21 cellular contexts compared by ENCODE assay signal in genomic region chr2:159875083-159875482, GRCh38. TPM values are rescaled to one million over a fixed set of nuclear protein-coding genes. Genes with fewer than 3 reads are reported as not detected.
DNase-seq lines count a peak whose midpoint lies in the region; ATAC-seq and TF ChIP-seq lines count a peak whose summit lies in the region.
"Had no signal": no experiment of that assay in that cellular context is flagged by ENCODE, and none has a peak within 500 bp of the region (broad histone marks: within the 10 kb centered on the region; RNA-seq: fewer than 3 reads in every experiment).

No MANE protein-coding gene starts in this region.

- peaks cover 49% of the 10 kb centered on the region for H3K36me3 Mint-ChIP-seq in activated naive CD4-positive, alpha-beta T cell treated with anti-CD3 and anti-CD28 coated beads, Interleukin-2, amount 10 ng/mL, durations not matched to agents 7 days and 5 days
- peaks cover 19% of the 10 kb centered on the region for H3K36me3 Mint-ChIP-seq in T-helper 17 cell (ENCODE audit: low read depth)
- peaks cover 51 to 68% of the 10 kb centered on the region in 2 donors for H3K36me3 Mint-ChIP-seq in stimulated activated naive B cell treated with anti-CD40 and anti-IgM and Interleukin-4, amounts not matched to agents 10 μg/mL and 1 μg/mL and 100 μg/mL, for 72 hours
- H3K36me3 Mint-ChIP-seq in progenitor cell of endocrine pancreas (ENCODE audit: insufficient read depth): no peaks in the 10 kb centered on the region

- no peaks in the 10 kb centered on the region for H3K9me3 Mint-ChIP-seq in activated naive CD4-positive, alpha-beta T cell treated with anti-CD3 and anti-CD28 coated beads, Interleukin-2, amount 10 ng/mL, durations not matched to agents 7 days and 5 days
- H3K9me3 Mint-ChIP-seq in stimulated activated naive B cell treated with anti-CD40 and anti-IgM and Interleukin-4, amounts not matched to agents 10 μg/mL and 1 μg/mL and 100 μg/mL, for 72 hours: peaks cover 0 to 5% of the 10 kb centered on the region in 2 donors
- H3K9me3 Mint-ChIP-seq in progenitor cell of endocrine pancreas (ENCODE audit: low read depth): no peaks in the 10 kb centered on the region
- H3K9me3 Mint-ChIP-seq: endodermal cell had no signal

- no peaks in the 10 kb centered on the region for H3K27me3 ChIP-seq in WERI-Rb-1 (ENCODE audit: insufficient read depth, low read depth, severe bottlenecking)
- H3K27me3 ChIP-seq: spleen had no signal

- no peaks in the 10 kb centered on the region for H3K36me3 ChIP-seq in WERI-Rb-1
- H3K36me3 ChIP-seq: HAP-1 had no signal

- H3K27ac Mint-ChIP-seq in activated naive CD4-positive, alpha-beta T cell treated with anti-CD3 and anti-CD28 coated beads, Interleukin-2, amount 10 ng/mL, durations not matched to agents 7 days and 5 days: no peak overlapping the region
- H3K27ac Mint-ChIP-seq in T-helper 17 cell (peak overlapping the region; percentile 78), progenitor cell of endocrine pancreas (no peak overlapping the region)
- H3K27ac Mint-ChIP-seq in stimulated activated naive B cell treated with anti-CD40 and anti-IgM and Interleukin-4, amounts not matched to agents 10 μg/mL and 1 μg/mL and 100 μg/mL, for 72 hours: peak overlapping the region; percentile 77
- H3K27ac Mint-ChIP-seq: endodermal cell had no signal

- H3K27ac ChIP-seq in WERI-Rb-1: no peak overlapping the region
- H3K27ac ChIP-seq: HL-60, spleen had no signal

- CTCF ChIA-PET in activated naive CD4-positive, alpha-beta T cell treated with anti-CD3 and anti-CD28 coated beads, Interleukin-2, amount 10 ng/mL, durations not matched to agents 7 days and 5 days (lab: Charles Lee): interaction anchor here (1.0 kb wide), 1 partner anchor 47 kb away, joined by 3 read pairs; no protein-coding TSS in a partner anchor

- H3K4me3 ChIP-seq in WERI-Rb-1 (ENCODE audit: low read depth, low read length): no peak overlapping the region
- H3K4me3 ChIP-seq: HAP-1, spleen had no signal

- no peak for TF ChIP-seq CTCF in WERI-Rb-1 (IDR thresholded peaks at IDR 0.05; ENCODE audit: low read depth, low read length)
- no peak for TF ChIP-seq CTCF in progenitor cell of endocrine pancreas (IDR thresholded peaks at IDR 0.05; ENCODE audit: unreplicated experiment)

- H3K27me3 Mint-ChIP-seq in activated naive CD4-positive, alpha-beta T cell treated with anti-CD3 and anti-CD28 coated beads, Interleukin-2, amount 10 ng/mL, durations not matched to agents 7 days and 5 days: no peaks in the 10 kb centered on the region
- H3K27me3 Mint-ChIP-seq in T-helper 17 cell (no peaks in the 10 kb centered on the region), progenitor cell of endocrine pancreas (no peaks in the 10 kb centered on the region)
- no peaks in the 10 kb centered on the region for H3K27me3 Mint-ChIP-seq in stimulated activated naive B cell treated with anti-CD40 and anti-IgM and Interleukin-4, amounts not matched to agents 10 μg/mL and 1 μg/mL and 100 μg/mL, for 72 hours

- H3K4me1 Mint-ChIP-seq in activated naive CD4-positive, alpha-beta T cell treated with anti-CD3 and anti-CD28 coated beads, Interleukin-2, amount 10 ng/mL, durations not matched to agents 7 days and 5 days: no peaks in the 10 kb centered on the region
- H3K4me1 Mint-ChIP-seq in T-helper 17 cell: peaks cover 10% of the 10 kb centered on the region
- peaks cover 33 to 57% of the 10 kb centered on the region in 2 donors for H3K4me1 Mint-ChIP-seq in stimulated activated naive B cell treated with anti-CD40 and anti-IgM and Interleukin-4, amounts not matched to agents 10 μg/mL and 1 μg/mL and 100 μg/mL, for 72 hours
- H3K4me1 Mint-ChIP-seq in progenitor cell of endocrine pancreas (ENCODE audit: low read depth): no peaks in the 10 kb centered on the region
- H3K4me1 Mint-ChIP-seq: endodermal cell had no signal

- H3K9me3 ChIP-seq in T-helper 17 cell (ENCODE audit: control insufficient read depth, low read length, poor library complexity, severe bottlenecking) (no peaks in the 10 kb centered on the region), WERI-Rb-1 (ENCODE audit: severe bottlenecking) (no peaks in the 10 kb centered on the region)
- H3K9me3 ChIP-seq: HAP-1, spleen had no signal

- ATAC-seq in T-helper 17 cell (no peak), GM21381 (IDR thresholded peaks at IDR 0.05; ENCODE audit: unreplicated experiment) (no peak)
- no peak for ATAC-seq in stimulated activated naive B cell treated with anti-CD40 and anti-IgM and Interleukin-4, amounts not matched to agents 10 μg/mL and 1 μg/mL and 100 μg/mL, for 72 hours (replicated peaks)
- ATAC-seq: Right ventricle myocardium inferior had no signal

- H3K4me3 Mint-ChIP-seq in activated naive CD4-positive, alpha-beta T cell treated with anti-CD3 and anti-CD28 coated beads, Interleukin-2, amount 10 ng/mL, durations not matched to agents 7 days and 5 days: no peak overlapping the region
- H3K4me3 Mint-ChIP-seq in T-helper 17 cell: no peak overlapping the region
- H3K4me3 Mint-ChIP-seq in stimulated activated naive B cell treated with anti-CD40 and anti-IgM and Interleukin-4, amounts not matched to agents 10 μg/mL and 1 μg/mL and 100 μg/mL, for 72 hours: no peak overlapping the region
- no peak overlapping the region for H3K4me3 Mint-ChIP-seq in progenitor cell of endocrine pancreas (ENCODE audit: low read depth)
- H3K4me3 Mint-ChIP-seq: endodermal cell had no signal

- DNase-seq in activated naive CD4-positive, alpha-beta T cell treated with anti-CD3 and anti-CD28 coated beads, Interleukin-2, amount 10 ng/mL, durations not matched to agents 7 days and 5 days: peak; percentile 45
- DNase-seq in activated naive CD4-positive, alpha-beta T cell (lab: John Stamatoyannopoulos, UW): no peak
- no peak for DNase-seq in T-helper 17 cell
- peak; percentile 63 for DNase-seq in left kidney (ENCODE audit: low read depth, low spot score)
- no peak for DNase-seq in stimulated activated naive B cell treated with anti-CD40 and anti-IgM and Interleukin-4, amounts not matched to agents 10 μg/mL and 1 μg/mL and 100 μg/mL, for 72 hours
- DNase-seq in WERI-Rb-1: no peak
- no peak for DNase-seq in progenitor cell of endocrine pancreas (ENCODE audit: low spot score, unreplicated experiment)
- DNase-seq: activated CD8-positive, alpha-beta memory T cell treated with anti-CD3 and anti-CD28 coated beads for 24 hours; central memory CD4-positive, alpha-beta T cell; endodermal cell; foreskin melanocyte; Karpas-422; mesendoderm; NCI-H1930; occipital lobe; spleen; T1000 had no signal

RNA-seq across cellular contexts. Expression of gene LY75, which starts 29.5 kb away (rescaled TPM):
- total RNA-seq in T-helper 17 cell (10 to 100 TPM; 31.8 to 37.1 TPM), progenitor cell of endocrine pancreas (1.2 and 1.6 TPM in 2 replicates)

Comparison
In these comparisons a context has a peak if more than half of its experiments do, and no peak if none do; other contexts are left out.
1. DNase-seq: peak in activated naive CD4-positive, alpha-beta T cell treated with anti-CD3 and anti-CD28 coated beads, Interleukin-2, amount 10 ng/mL, durations not matched to agents 7 days and 5 days (single experiment) and left kidney (single experiment); none in activated naive CD4-positive, alpha-beta T cell (0 of 4), T-helper 17 cell (0 of 3), stimulated activated naive B cell treated with anti-CD40 and anti-IgM and Interleukin-4, amounts not matched to agents 10 μg/mL and 1 μg/mL and 100 μg/mL, for 72 hours (single experiment), WERI-Rb-1 (single experiment) and progenitor cell of endocrine pancreas (single experiment).
2. H3K27ac Mint-ChIP-seq: peak in T-helper 17 cell (single experiment) and stimulated activated naive B cell treated with anti-CD40 and anti-IgM and Interleukin-4, amounts not matched to agents 10 μg/mL and 1 μg/mL and 100 μg/mL, for 72 hours (single experiment); none in activated naive CD4-positive, alpha-beta T cell treated with anti-CD3 and anti-CD28 coated beads, Interleukin-2, amount 10 ng/mL, durations not matched to agents 7 days and 5 days (single experiment) and progenitor cell of endocrine pancreas (single experiment).
3. RNA of gene LY75, which starts 29.5 kb away (total RNA-seq): 31.8 to 37.1 TPM in T-helper 17 cell; 1.2 to 1.6 TPM in progenitor cell of endocrine pancreas; every median in the first group is over 10 times any median in the second.